In genomic region chr1:38092256-38092655, GRCh38 we compare ENCODE assay signal across 26 cellular contexts. TPM values are rescaled to one million over a fixed set of nuclear protein-coding genes. Genes with fewer than 3 reads are reported as not detected.
DNase-seq lines count a peak whose midpoint lies in the region; ATAC-seq and TF ChIP-seq lines count a peak whose summit lies in the region.
"Had no signal": no experiment of that assay in that cellular context is flagged by ENCODE, and none has a peak within 500 bp of the region (broad histone marks: within the 10 kb centered on the region; RNA-seq: fewer than 3 reads in every experiment).

No MANE protein-coding gene starts in this region.

- no peaks in the 10 kb centered on the region for H3K9me3 Mint-ChIP-seq in endodermal cell

- ATAC-seq in GM21390 (IDR thresholded peaks at IDR 0.05; ENCODE audit: unreplicated experiment) = no peak
- ATAC-seq: A549, HCT116, HepG2, K562 had no signal

- H3K4me3 ChIP-seq in BLaER1 (no peak overlapping the region), OCI-LY3 (ENCODE audit: low read length) (peak overlapping the region; percentile 63), endodermal cell (ENCODE audit: low read length) (no peak overlapping the region)
- H3K4me3 ChIP-seq: A549, K562, Peyer's patch, SK-N-MC had no signal

- in situ Hi-C loops in G401 (cut with HindIII; ENCODE audit: low sequenced_read_pairs) = no loop called here

- TF ChIP-seq CTCF in OCI-LY3 (IDR thresholded peaks at IDR 0.05; ENCODE audit: low read depth, low read length) = no peak
- TF ChIP-seq CTCF in endodermal cell (conservative IDR thresholded peaks at IDR 0.05) = no peak

- no peak overlapping the region for H2AFZ ChIP-seq in OCI-LY3 (ENCODE audit: low read depth, low read length)

- H3K27ac ChIP-seq in BLaER1 (no peak overlapping the region; the same call in 1 of the 2 replicates), OCI-LY3 (ENCODE audit: low read length) (peak overlapping the region; percentile 86), endodermal cell (ENCODE audit: low read depth, low read length) (peak overlapping the region; percentile 37)
- H3K27ac ChIP-seq: A549, Peyer's patch, SK-N-MC had no signal

- DNase-seq in G401 (ENCODE audit: low spot score) = peak; percentile 6
- DNase-seq in endodermal cell = no peak
- no peak for DNase-seq in GF-D8 (lab: John Stamatoyannopoulos, UW)
- no peak for DNase-seq in NCI-H2227 (lab: John Stamatoyannopoulos, UW; ENCODE audit: unreplicated experiment)
- no peak for DNase-seq in kidney glomerular epithelial cell (lab: John Stamatoyannopoulos, UW)
- DNase-seq: DND-41, NCI-H1105 treated with DMSO at 0.1 percent for 48 hours, NCI-H146, NCI-H1930, NCI-H2107, NCI-H2227 treated with DMSO at 0.1 percent for 48 hours, NCI-H510A, NCI-H774, OCI-M1, Peyer's patch, SHP77 treated with DMSO at 0.1 percent for 48 hours had no signal

- no peaks in the 10 kb centered on the region for H3K36me3 Mint-ChIP-seq in endodermal cell (ENCODE audit: low read depth)

- 67 to 73% methylated on average over 1 to 4 of the region's 4 CpGs for WGBS in endodermal cell (ENCODE audit: insufficient coverage in 1 of 2, insufficient read length in 1 of 2), 2 experiments

- H3K27ac Mint-ChIP-seq in endodermal cell = no peak overlapping the region

- H4K20me1 ChIP-seq in BLaER1 = no peaks in the 10 kb centered on the region
- H4K20me1 ChIP-seq in OCI-LY3 (ENCODE audit: insufficient read depth, low read length) = peaks cover 58% of the 10 kb centered on the region

- H3K4me1 ChIP-seq in BLaER1 = peaks cover 33% of the 10 kb centered on the region
- peaks cover 58% of the 10 kb centered on the region for H3K4me1 ChIP-seq in OCI-LY3 (ENCODE audit: low read length)
- no peaks in the 10 kb centered on the region for H3K4me1 ChIP-seq in endodermal cell (ENCODE audit: control insufficient read depth, insufficient read depth, low read length)
- H3K4me1 ChIP-seq: A549, Peyer's patch had no signal

- no peak overlapping the region for H3K4me3 Mint-ChIP-seq in endodermal cell

- H3K9ac ChIP-seq in BLaER1 (no peak overlapping the region), OCI-LY3 (ENCODE audit: low read length) (peak overlapping the region; percentile 67; the same call in 1 of the 2 replicates), endodermal cell (ENCODE audit: extremely low read depth, low read length, poor library complexity, severe bottlenecking) (no peak overlapping the region)

- peaks cover 5% of the 10 kb centered on the region for H3K27me3 Mint-ChIP-seq in endodermal cell (ENCODE audit: insufficient read depth)

- no peaks in the 10 kb centered on the region for H3K27me3 ChIP-seq in BLaER1
- H3K27me3 ChIP-seq in OCI-LY3 (ENCODE audit: low read depth, low read length) = no peaks in the 10 kb centered on the region
- H3K27me3 ChIP-seq in endodermal cell (ENCODE audit: control insufficient read depth, insufficient read depth, low read length, poor library complexity, severe bottlenecking) = no peaks in the 10 kb centered on the region
- H3K27me3 ChIP-seq: Peyer's patch had no signal

- H3K9me3 ChIP-seq in BLaER1 = no peaks in the 10 kb centered on the region
- no peaks in the 10 kb centered on the region for H3K9me3 ChIP-seq in OCI-LY3 (ENCODE audit: insufficient read depth, low read length)
- H3K9me3 ChIP-seq in endodermal cell (ENCODE audit: control insufficient read depth, low read length) = no peaks in the 10 kb centered on the region
- H3K9me3 ChIP-seq: A549, Peyer's patch had no signal

- peaks cover 6% of the 10 kb centered on the region for H3K4me1 Mint-ChIP-seq in endodermal cell

- H3K4me2 ChIP-seq in BLaER1 (peak overlapping the region; percentile 62), OCI-LY3 (ENCODE audit: low read length) (peak overlapping the region; percentile 93)
- H3K4me2 ChIP-seq: A549 had no signal

- H3K36me3 ChIP-seq in BLaER1 (no peaks in the 10 kb centered on the region), OCI-LY3 (replicated peaks; ENCODE audit: low read depth, low read length) (peaks cover 14% of the 10 kb centered on the region), endodermal cell (ENCODE audit: control insufficient read depth, insufficient read depth, low read length) (no peaks in the 10 kb centered on the region)
- H3K36me3 ChIP-seq: Peyer's patch had no signal

- H3K79me2 ChIP-seq in OCI-LY3 (ENCODE audit: low read length) = peaks cover 97% of the 10 kb centered on the region

RNA-seq across cellular contexts. Expression of gene POU3F1, which starts 45.7 kb away (rescaled TPM):
- total RNA-seq in G401 (2014; rRNA removed; shearing (Covaris generic)) = not detected in 2 replicates
- total RNA-seq in endodermal cell = under 1 TPM; 0.20 to 0.46 TPM
- 9.7 TPM for polyA plus RNA-seq in endodermal cell (2013, experiment 1 of 2)
- 8.6 TPM for polyA plus RNA-seq in endodermal cell (2013, experiment 2 of 2)
- total RNA-seq: H4, HepG2, LHCN-M2, Peyer's patch had no signal
- polyA plus RNA-seq: A549, HepG2, K562 had no signal
